In the genomic region with DNA sequence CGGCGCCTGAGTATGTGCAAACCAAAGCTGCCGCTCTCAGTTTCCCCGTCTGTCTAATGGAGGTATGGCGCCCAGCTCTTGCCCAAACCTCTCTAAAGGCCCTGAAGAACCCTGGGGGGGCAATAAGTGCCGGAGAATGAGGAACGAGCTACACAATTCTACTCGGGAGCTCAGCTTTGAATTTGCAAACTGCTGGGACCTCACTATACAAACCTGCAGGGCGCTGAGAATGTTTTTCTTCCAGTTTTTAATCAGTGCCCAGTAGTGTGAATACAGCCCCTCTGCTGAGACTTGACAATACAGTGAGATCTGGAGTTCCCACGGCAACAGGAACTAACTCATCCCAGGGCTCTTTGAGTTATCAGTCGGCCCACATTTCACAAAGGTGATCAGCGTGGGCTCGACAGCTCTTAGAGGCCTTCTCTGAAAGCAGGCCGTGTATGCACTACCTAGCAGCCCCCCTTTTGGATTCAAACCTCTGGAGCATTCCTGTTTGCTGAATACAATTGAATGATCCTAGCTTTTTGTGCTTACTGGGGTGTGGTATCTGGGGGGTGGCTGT, we compare ENCODE assay signal across 8 cellular contexts. TPM values are rescaled to one million over a fixed set of nuclear protein-coding genes. Genes with fewer than 3 reads are reported as not detected.
A peak's percentile ranks its signal among the peaks of the same experiment; 100 is the strongest.
DNase-seq lines count a peak whose midpoint lies in the region; ATAC-seq, FAIRE-seq and TF ChIP-seq lines count a peak whose summit lies in the region.

No MANE protein-coding gene starts in this region.

- H3K27ac ChIP-seq in K562 (ENCODE audit: extremely low read depth, low read depth, low read length) = peak overlapping the region; percentile 90
- H3K27ac ChIP-seq in liver (ENCODE audit: low read depth in 1 of 2, low read length in 2 of 2) = peak overlapping the region in 1 of 2 donors; percentile 71
- peak overlapping the region; percentile 92 to 94 for H3K27ac ChIP-seq in tibial artery

- TF ChIP-seq CTCF in GM06990 (IDR thresholded peaks at IDR 0.05; ENCODE audit: insufficient read depth, low read length, poor library complexity, severe bottlenecking) (no peak), K562 (IDR thresholded peaks at IDR 0.05 in 2 of 3, conservative IDR thresholded peaks at IDR 0.05 in 1 of 3; ENCODE audit: insufficient read depth in 2 of 3, low read depth in 1 of 3, low read length in 3 of 3) (no peak), liver (IDR thresholded peaks at IDR 0.05; ENCODE audit: low read depth, low read length, missing input control) (no peak), tibial artery (IDR thresholded peaks at IDR 0.05) (no peak)

- CTCF ChIA-PET in K562 (lab: Yijun Ruan, JAX; ENCODE audit: low intra/inter-chr PET ratio) = no interaction called here

- H3K9me3 ChIP-seq in MG63 (no peaks in the 10 kb centered on the region), K562 (replicated peaks; ENCODE audit: control insufficient read depth, insufficient read depth, low read depth, low read length) (no peaks in the 10 kb centered on the region), liver (ENCODE audit: control insufficient read depth in 4 of 4, low read length in 3 of 4) (no peaks in the 10 kb centered on the region), tibial artery (no peaks in the 10 kb centered on the region)

- H3K27me3 ChIP-seq in GM06990 (replicated peaks; ENCODE audit: control insufficient read depth, insufficient read depth, low read length) = no peaks in the 10 kb centered on the region
- H3K27me3 ChIP-seq in MG63 = no peaks in the 10 kb centered on the region
- H3K27me3 ChIP-seq in K562 (ENCODE audit: control insufficient read depth in 2 of 2, insufficient read depth in 2 of 2, low read length in 2 of 2) = no peaks in the 10 kb centered on the region
- H3K27me3 ChIP-seq in liver (ENCODE audit: control insufficient read depth in 4 of 4, insufficient read depth in 4 of 4, low read length in 3 of 4) = no peaks in the 10 kb centered on the region
- no peaks in the 10 kb centered on the region for H3K27me3 ChIP-seq in tibial artery

- H3K9me1 ChIP-seq in K562 (ENCODE audit: control insufficient read depth, insufficient read depth, low read length) = peaks cover 8% of the 10 kb centered on the region

- DNase-seq in GM06990 (ENCODE audit: extremely low read depth, insufficient read length) (no peak), MG63 (no peak), K562 (ENCODE audit: extremely low read depth in 1 of 4, low spot score in 3 of 4) (peak; percentile 69 to 92 (median 78)), tibial artery (no peak), NCI-H1930 (lab: John Stamatoyannopoulos, UW) (no peak), NCI-H345 (lab: John Stamatoyannopoulos, UW) (no peak)

- H3K4me2 ChIP-seq in K562 (ENCODE audit: insufficient read depth, low read length) = peak overlapping the region; percentile 76

- H3K9ac ChIP-seq in K562 (ENCODE audit: insufficient read depth in 1 of 2, low read depth in 2 of 2, low read length in 2 of 2) (peak overlapping the region; percentile 83 to 92), liver (ENCODE audit: low read depth in 1 of 2, low read length in 2 of 2) (peak overlapping the region; percentile 62 to 92)

- WGBS in K562 (ENCODE audit: insufficient coverage, low coverage, missing lambda C conversion rate) = 0% methylated on average over 14 of the region's 14 CpGs
- WGBS in liver = 15% methylated on average over 14 of the region's 14 CpGs

- in situ Hi-C loops in K562 (cut with MboI) = no loop called here

- BruUV-seq in K562 (replicated peaks; lab: Mats Ljungman, UMichigan) = TSS peak; percentile 64

- TF ChIP-seq POLR2A in K562 (conservative IDR thresholded peaks at IDR 0.05) = no peak

- H3K79me2 ChIP-seq in K562 (ENCODE audit: control insufficient read depth, insufficient read depth, low read length) = peaks cover 31% of the 10 kb centered on the region

- TF ChIP-seq RAD21 in K562 (CRISPR knock-in tag; conservative IDR thresholded peaks at IDR 0.05 in 1 of 2, IDR thresholded peaks at IDR 0.05 in 1 of 2) (no peak), liver (IDR thresholded peaks at IDR 0.05) (no peak)

- peak; percentile 35; the same call in 1 of the 2 replicates for TF ChIP-seq EP300 in K562 (IDR thresholded peaks at IDR 0.05; ENCODE audit: low read length)

- peak; percentile 87 for FAIRE-seq in K562 (lab: Jason Lieb, UNC)

- intact Hi-C loops in K562 (cut with micrococcal nuclease) = loop anchor here (10.0 kb wide), 1 partner anchor 172 kb away; the partner anchor contains the start of genes BTBD19, DYNLT4 and PLK3
- intact Hi-C loops in tibial artery (cut with DNase I; ENCODE audit: low total_unique reads) = loop anchor here (2.0 kb wide), 1 partner anchor 40 kb away; no protein-coding TSS in a partner anchor

- peak overlapping the region; percentile 35 for H2AFZ ChIP-seq in K562 (ENCODE audit: low read depth, low read length)

- ATAC-seq in K562 (peak; percentile 73), GM21447 (IDR thresholded peaks at IDR 0.05; ENCODE audit: unreplicated experiment) (no peak)

- H3K4me3 ChIP-seq in GM06990 (replicated peaks; ENCODE audit: low read depth, low read length) (peak overlapping the region; percentile 73), MG63 (peak overlapping the region; percentile 74), K562 (peak overlapping the region; percentile 78), liver (ENCODE audit: low read depth in 1 of 3, low read length in 3 of 3) (peak overlapping the region; percentile 50 to 79 (median 77)), tibial artery (peak overlapping the region; percentile 64 to 90)

- POLR2A ChIA-PET in K562 (lab: Yijun Ruan, JAX) = interaction anchor here (0.6 to 21.3 kb wide), 19 partner anchors 12 to 1657 kb away, joined by 3 to 328 read pairs (median 4); partner anchors contain the start of genes ARMH1, RNU5D-1 and TMEM53

- peaks cover 4% of the 10 kb centered on the region; the same call in 1 of the 2 replicates for H4K20me1 ChIP-seq in K562 (replicated peaks; ENCODE audit: control insufficient read depth, insufficient read depth, low read length)

- H3K36me3 ChIP-seq in GM06990 (ENCODE audit: control insufficient read depth, insufficient read depth, low read length) (peaks cover 30% of the 10 kb centered on the region), MG63 (peaks cover 49% of the 10 kb centered on the region), K562 (ENCODE audit: control insufficient read depth, insufficient read depth, low read length) (peaks cover 48% of the 10 kb centered on the region), liver (ENCODE audit: control insufficient read depth in 4 of 4, insufficient read depth in 3 of 4, low read depth in 1 of 4, low read length in 3 of 4) (peaks cover 13 to 26% (median 20%) of the 10 kb centered on the region in 4 donors), tibial artery (peaks cover 17 to 36% (median 30%) of the 10 kb centered on the region in 3 donors)

- H3K4me1 ChIP-seq in K562 (replicated peaks in 1 of 2; ENCODE audit: control insufficient read depth in 2 of 2, insufficient read depth in 2 of 2, low read length in 2 of 2) (peaks cover 56 to 67% of the 10 kb centered on the region in 2 experiments; a peak in 4 of 5 replicates), liver (ENCODE audit: control insufficient read depth in 4 of 4, insufficient read depth in 4 of 4, low read length in 3 of 4) (peaks cover 3 to 20% (median 13%) of the 10 kb centered on the region in 4 donors), tibial artery (peaks cover 0 to 28% (median 22%) of the 10 kb centered on the region in 4 donors)

RNA-seq across cellular contexts. Expression of gene TMEM53, which starts 41.7 kb away (rescaled TPM):
- 1.5 and 10.6 TPM in 2 replicates for total RNA-seq in MG63 (2014; rRNA removed; shearing (Covaris generic); ENCODE audit: low replicate concordance)
- 2.3 and 4.2 TPM in 2 replicates for total RNA-seq in K562 (2011; cell fraction: chromatin; rRNA removed; ENCODE audit: low replicate concordance)
- 4.0 and 4.1 TPM in 2 replicates for total RNA-seq in K562 (2011; cell fraction: nucleolus; rRNA removed)
- 3.8 and 5.0 TPM in 2 replicates for total RNA-seq in K562 (2011; cell fraction: nucleoplasm; rRNA removed)
- total RNA-seq in K562 (2014; rRNA removed) (2.0 and 4.7 TPM in 2 replicates), K562 (2014; rRNA removed; fragmentation: Illumina TruSeq; extraction: Trizol) (0.45 and 1.3 TPM in 2 replicates), K562 (2015; rRNA removed; fragmentation: Illumina TruSeq; extraction: Trizol) (1.8 and 2.1 TPM in 2 replicates), K562 (2021) (3.1 and 3.7 TPM in 2 replicates), liver (10 to 100 TPM in 1 of 2 donors, 1 to 10 TPM in 1; 9.9 to 23.6 TPM)
- polyA plus RNA-seq in K562 (2011; rRNA removed) (3.0 and 4.1 TPM in 2 replicates), K562 (2014; fragmentation: Illumina TruSeq; extraction: Trizol) (3.3 and 3.4 TPM in 2 replicates), K562 (2014; fragmentation: Nextera tagmentation; extraction: Ambion mirVana) (1 to 10 TPM in 1 of 2 experiments, under 1 TPM in 1; 0.23 to 1.9 TPM), K562 (2014; rRNA removed) (3.7 and 5.0 TPM in 2 replicates), liver (10 to 100 TPM; 35.2 to 89.2 TPM)
- 7.2 and 14.8 TPM in 2 replicates for polyA plus RNA-seq in K562 (2011; cell fraction: cytosol; rRNA removed)
- polyA plus RNA-seq in K562 (2011; cell fraction: nucleus; rRNA removed) = 2.6 and 2.7 TPM in 2 replicates
- 5.6 and 6.7 TPM in 2 replicates for polyA plus RNA-seq in K562 (2012)
- polyA minus RNA-seq in K562 (2011; rRNA and poly(A)+ RNA removed) = 2.1 and 2.7 TPM in 2 replicates
- 2.1 and 4.9 TPM in 2 replicates for polyA minus RNA-seq in K562 (2011; cell fraction: cytosol; rRNA and poly(A)+ RNA removed)
- 0.54 and 0.78 TPM in 2 replicates for polyA minus RNA-seq in K562 (2011; cell fraction: nucleus; rRNA and poly(A)+ RNA removed)

RNA-seq across cellular contexts. Expression of gene ARMH1, which starts 41.9 kb away (rescaled TPM):
- not detected in 2 replicates for total RNA-seq in MG63 (2014; rRNA removed; shearing (Covaris generic); ENCODE audit: low replicate concordance)
- 0.28 TPM in 1 of 2 replicates, not detected in the other for total RNA-seq in K562 (2011; cell fraction: chromatin; rRNA removed; ENCODE audit: low replicate concordance)
- not detected in 2 replicates for total RNA-seq in K562 (2011; cell fraction: nucleolus; rRNA removed)
- not detected in 2 replicates for total RNA-seq in K562 (2011; cell fraction: nucleoplasm; rRNA removed)
- total RNA-seq in K562 (2014; rRNA removed) = not detected in 2 replicates
- total RNA-seq in K562 (2014; rRNA removed; fragmentation: Illumina TruSeq; extraction: Trizol) = not detected in 2 replicates
- not detected in 2 replicates for total RNA-seq in K562 (2015; rRNA removed; fragmentation: Illumina TruSeq; extraction: Trizol)
- 0.49 TPM in 1 of 2 replicates, not detected in the other for total RNA-seq in K562 (2021)
- polyA plus RNA-seq in K562 (2011; rRNA removed) = 0.37 TPM in 1 of 2 replicates, not detected in the other
- polyA plus RNA-seq in K562 (2011; cell fraction: cytosol; rRNA removed) = 0.07 and 0.72 TPM in 2 replicates
- polyA plus RNA-seq in K562 (2011; cell fraction: nucleus; rRNA removed) = 2.1 and 3.0 TPM in 2 replicates
- not detected in 2 replicates for polyA plus RNA-seq in K562 (2012)
- polyA plus RNA-seq in K562 (2014; fragmentation: Illumina TruSeq; extraction: Trizol) = not detected in 2 replicates
- not detected for polyA plus RNA-seq in K562 (2014; fragmentation: Nextera tagmentation; extraction: Ambion mirVana)
- polyA plus RNA-seq in K562 (2014; rRNA removed) = 0.41 TPM in 1 of 2 replicates, not detected in the other
- polyA minus RNA-seq in K562 (2011; rRNA and poly(A)+ RNA removed) = not detected in 2 replicates
- polyA minus RNA-seq in K562 (2011; cell fraction: cytosol; rRNA and poly(A)+ RNA removed) = not detected in 2 replicates
- polyA minus RNA-seq in K562 (2011; cell fraction: nucleus; rRNA and poly(A)+ RNA removed) = not detected in 2 replicates
- 10 to 100 TPM in 1 of 2 donors, 1 to 10 TPM in 1; 3.0 to 20.3 TPM for total RNA-seq in liver
- 1 to 10 TPM; 2.2 to 8.0 TPM for polyA plus RNA-seq in liver

Comparison
In these comparisons a context has a peak if more than half of its experiments do, and no peak if none do; other contexts are left out.
1. DNase-seq: peak in K562 (4 of 4); none in GM06990 (single experiment), MG63 (single experiment), tibial artery (0 of 2), NCI-H1930 (0 of 2) and NCI-H345 (single experiment).
2. Peak in every context shown above with its lines, with median percentiles within 50 percentile points of each other: H3K4me3 ChIP-seq.